ENCODE assay signal across 1 cellular context in the genomic region with DNA sequence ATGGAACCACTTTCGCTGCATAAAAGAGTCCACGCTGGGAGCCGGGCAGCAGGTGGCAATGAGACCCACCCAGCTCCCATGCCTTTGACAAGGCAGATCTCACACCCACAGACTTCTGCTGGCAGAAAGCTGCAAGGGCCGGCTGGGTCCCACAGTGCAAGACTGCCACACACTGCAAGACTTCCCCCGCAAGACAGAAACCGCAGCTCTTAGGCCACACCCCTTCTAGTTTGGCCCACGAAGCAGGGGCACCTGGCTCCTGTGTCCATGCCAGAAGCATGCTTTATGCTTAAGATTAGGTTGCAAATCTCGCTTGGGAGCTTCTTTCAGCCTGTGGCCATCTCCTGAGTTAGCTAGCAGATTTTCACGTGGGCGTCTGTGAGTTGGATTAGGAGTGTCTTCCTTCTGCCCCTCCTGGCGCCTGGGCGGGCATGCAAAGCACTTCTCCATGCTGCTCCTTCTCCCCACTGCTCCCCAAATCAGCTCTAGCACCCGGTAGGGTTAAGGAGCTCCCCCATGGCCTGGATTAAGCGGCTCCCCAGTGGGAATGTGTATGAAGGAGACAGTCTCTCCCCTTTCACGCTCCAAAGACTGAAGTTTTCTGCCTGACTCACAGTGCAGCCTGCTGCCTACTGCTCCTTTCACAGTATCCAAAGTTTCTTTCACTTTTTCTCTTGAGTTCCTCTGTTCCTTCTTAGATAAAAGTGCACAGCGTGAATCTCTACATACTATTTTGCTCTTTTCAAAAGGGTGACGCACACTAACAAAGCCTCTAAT.
TF ChIP-seq lines count a peak whose summit lies in the region.

No MANE protein-coding gene starts in this region.

TF ChIP-seq in IMR-90, 13 proteins besides CTCF, POLR2A, EP300 and RAD21 (continued from another document):
- TF ChIP-seq, protein P1, sequence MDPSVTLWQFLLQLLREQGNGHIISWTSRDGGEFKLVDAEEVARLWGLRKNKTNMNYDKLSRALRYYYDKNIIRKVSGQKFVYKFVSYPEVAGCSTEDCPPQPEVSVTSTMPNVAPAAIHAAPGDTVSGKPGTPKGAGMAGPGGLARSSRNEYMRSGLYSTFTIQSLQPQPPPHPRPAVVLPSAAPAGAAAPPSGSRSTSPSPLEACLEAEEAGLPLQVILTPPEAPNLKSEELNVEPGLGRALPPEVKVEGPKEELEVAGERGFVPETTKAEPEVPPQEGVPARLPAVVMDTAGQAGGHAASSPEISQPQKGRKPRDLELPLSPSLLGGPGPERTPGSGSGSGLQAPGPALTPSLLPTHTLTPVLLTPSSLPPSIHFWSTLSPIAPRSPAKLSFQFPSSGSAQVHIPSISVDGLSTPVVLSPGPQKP (IDR thresholded peaks at IDR 0.05; ENCODE audit: borderline replicate concordance, low read depth, low read length) = no peak
- no peak for TF ChIP-seq MXI1 (IDR thresholded peaks at IDR 0.05; ENCODE audit: borderline replicate concordance, low read depth, low read length)
- TF ChIP-seq RCOR1 (IDR thresholded peaks at IDR 0.05; ENCODE audit: insufficient replicate concordance, low read length) = no peak
- no peak for TF ChIP-seq CHD1 (IDR thresholded peaks at IDR 0.05; ENCODE audit: low read depth, low read length)
- no peak for TF ChIP-seq BHLHE40 (IDR thresholded peaks at IDR 0.05; ENCODE audit: low read depth, low read length)
